In the genomic region with DNA sequence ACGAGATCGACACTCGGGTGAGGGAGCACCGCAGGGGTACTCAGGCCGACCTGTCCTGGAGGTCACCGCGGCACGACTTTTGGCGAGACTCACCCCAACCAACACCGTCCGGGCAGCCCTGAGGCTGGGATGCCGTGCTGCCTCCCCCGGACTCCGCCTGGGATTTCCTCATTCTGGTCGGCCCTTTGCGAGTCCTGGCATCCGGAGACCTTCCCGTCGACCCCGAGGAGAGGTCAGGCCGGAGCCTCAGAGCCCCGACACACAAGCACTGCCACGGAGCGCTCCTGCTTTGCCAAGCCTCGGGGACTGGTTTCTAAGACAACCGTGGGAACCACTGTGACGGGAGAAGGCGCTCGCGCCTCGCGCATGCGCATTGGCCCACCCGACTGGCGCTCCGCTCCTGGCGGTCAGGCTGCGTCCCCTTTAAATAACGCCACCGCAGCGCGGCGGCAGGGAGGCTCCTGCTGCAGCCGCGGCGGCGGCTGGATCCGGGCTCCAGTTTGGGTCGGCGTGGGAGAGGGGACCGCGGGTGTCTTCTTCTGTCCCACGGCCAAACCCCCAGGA, we compare ENCODE assay signal across 8 cellular contexts.
DNase-seq lines count a peak whose midpoint lies in the region; ATAC-seq and TF ChIP-seq lines count a peak whose summit lies in the region.
"Not testable (repeated sequence)": the region's sequence is repeated elsewhere in the genome, so short reads cannot be mapped to it uniquely, and the experiment has no call there.

No MANE protein-coding gene starts in this region.

- H3F3A ChIP-seq in neural cell (ENCODE audit: insufficient read depth, low read length, poor library complexity, severe bottlenecking), result not testable (repeated sequence)

- not testable (repeated sequence) for TF ChIP-seq RAD21 in neural cell (conservative IDR thresholded peaks at IDR 0.05)

- peaks cover 39% of the 10 kb centered on the region for H3K27me3 Mint-ChIP-seq in activated naive CD4-positive, alpha-beta T cell treated with anti-CD3 and anti-CD28 coated beads, Interleukin-2, amount 50 U/mL, for 24 hours

- H3K4me3 Mint-ChIP-seq in activated naive CD4-positive, alpha-beta T cell treated with anti-CD3 and anti-CD28 coated beads, Interleukin-2, amount 50 U/mL, for 24 hours, result peak overlapping the region; percentile 77
- peak overlapping the region; percentile 65 for H3K4me3 Mint-ChIP-seq in stimulated activated effector memory CD8-positive, alpha-beta T cell treated with anti-CD3 and anti-CD28 coated beads, Interleukin-12 subunit alpha, Interleukin-12 subunit beta, amount 100 ng/mL, for 72 hours

- H3K36me3 Mint-ChIP-seq in activated naive CD4-positive, alpha-beta T cell treated with anti-CD3 and anti-CD28 coated beads, Interleukin-2, amount 50 U/mL, for 24 hours, result not testable (repeated sequence)
- peaks cover 42% of the 10 kb centered on the region for H3K36me3 Mint-ChIP-seq in stimulated activated effector memory CD8-positive, alpha-beta T cell treated with anti-CD3 and anti-CD28 coated beads, Interleukin-12 subunit alpha, Interleukin-12 subunit beta, amount 100 ng/mL, for 72 hours

- H3K4me3 ChIP-seq in HEK293 (ENCODE audit: low read depth, low read length), result peak overlapping the region; percentile 36
- peak overlapping the region; percentile 64 for H3K4me3 ChIP-seq in neural cell (ENCODE audit: low read length)

- H3K27ac Mint-ChIP-seq in activated naive CD4-positive, alpha-beta T cell treated with anti-CD3 and anti-CD28 coated beads, Interleukin-2, amount 50 U/mL, for 24 hours, result peak overlapping the region; percentile 59
- H3K27ac Mint-ChIP-seq in stimulated activated effector memory CD8-positive, alpha-beta T cell treated with anti-CD3 and anti-CD28 coated beads, Interleukin-12 subunit alpha, Interleukin-12 subunit beta, amount 100 ng/mL, for 72 hours, result peak overlapping the region; percentile 13

- not testable (repeated sequence) for H3K27ac ChIP-seq in HEK293 (ENCODE audit: extremely low read depth, low read depth, low read length); neural cell (ENCODE audit: low read length)

- CTCF ChIA-PET in HEK293 (lab: Yijun Ruan, JAX), result not testable (repeated sequence)

- ATAC-seq in stimulated activated effector memory CD8-positive, alpha-beta T cell treated with anti-CD3 and anti-CD28 coated beads, Interleukin-12 subunit alpha, Interleukin-12 subunit beta, amount 100 ng/mL, for 72 hours, result peak; percentile 45

- not testable (repeated sequence) for H2AFZ ChIP-seq in neural cell (ENCODE audit: low read depth, low read length)

- not testable (repeated sequence) for H3K9me2 ChIP-seq in neural cell (ENCODE audit: insufficient read depth, low read length)

- peak overlapping the region; percentile 29 for H3K9ac ChIP-seq in neural cell (ENCODE audit: low read length)

- not testable (repeated sequence) for H3K79me2 ChIP-seq in neural cell (replicated peaks; ENCODE audit: insufficient read depth, low read length)

- H3K9me3 Mint-ChIP-seq in activated naive CD4-positive, alpha-beta T cell treated with anti-CD3 and anti-CD28 coated beads, Interleukin-2, amount 50 U/mL, for 24 hours; stimulated activated effector memory CD8-positive, alpha-beta T cell treated with anti-CD3 and anti-CD28 coated beads, Interleukin-12 subunit alpha, Interleukin-12 subunit beta, amount 100 ng/mL, for 72 hours: not testable (repeated sequence)

- DNase-seq in DMS153 treated with DMSO at 0.1 percent for 48 hours (lab: John Stamatoyannopoulos, UW; ENCODE audit: unreplicated experiment), result peak; percentile 85
- peak; percentile 69 for DNase-seq in NCI-H1694 (lab: John Stamatoyannopoulos, UW)
- DNase-seq in SW480 (ENCODE audit: low spot score), result peak; percentile 86
- peak; percentile 35 for DNase-seq in germinal center (ENCODE audit: low spot score)
- DNase-seq in stimulated activated effector memory CD8-positive, alpha-beta T cell treated with anti-CD3 and anti-CD28 coated beads, Interleukin-12 subunit alpha, Interleukin-12 subunit beta, amount 100 ng/mL, for 72 hours (ENCODE audit: low spot score in 2 of 2), result peak; percentile 81 to 89

- H3K36me3 ChIP-seq in HEK293 (ENCODE audit: control insufficient read depth in 2 of 2, insufficient read depth in 1 of 2, low read length in 2 of 2); neural cell (ENCODE audit: insufficient read depth, low read length): not testable (repeated sequence)

- TF ChIP-seq CTCF in HEK293 (tag by site-specific recombination; IDR thresholded peaks at IDR 0.05), result peak; percentile 18; the same call in 1 of the 2 replicates
- TF ChIP-seq CTCF in neural cell (IDR thresholded peaks at IDR 0.05; ENCODE audit: poor library complexity, severe bottlenecking), result not testable (repeated sequence)

- not testable (repeated sequence) for H3K9me3 ChIP-seq in HEK293 (ENCODE audit: control insufficient read depth, insufficient read depth, low read depth, low read length); neural cell (ENCODE audit: low read length)

- H3K4me2 ChIP-seq in neural cell (ENCODE audit: low read length), result not testable (repeated sequence)

- not testable (repeated sequence) for H3K27me3 ChIP-seq in neural cell (ENCODE audit: insufficient read depth, low read depth, low read length)

- not testable (repeated sequence) for H4K20me1 ChIP-seq in neural cell (ENCODE audit: insufficient read depth)

- not testable (repeated sequence) for H3K4me1 ChIP-seq in HEK293 (ENCODE audit: control insufficient read depth, insufficient read depth, low read length)

- peaks cover 69% of the 10 kb centered on the region for H3K4me1 Mint-ChIP-seq in activated naive CD4-positive, alpha-beta T cell treated with anti-CD3 and anti-CD28 coated beads, Interleukin-2, amount 50 U/mL, for 24 hours
- H3K4me1 Mint-ChIP-seq in stimulated activated effector memory CD8-positive, alpha-beta T cell treated with anti-CD3 and anti-CD28 coated beads, Interleukin-12 subunit alpha, Interleukin-12 subunit beta, amount 100 ng/mL, for 72 hours, result peaks cover 76% of the 10 kb centered on the region

- TF ChIP-seq EP300 in neural cell (conservative IDR thresholded peaks at IDR 0.05; ENCODE audit: poor library complexity, severe bottlenecking), result not testable (repeated sequence)

- POLR2A ChIA-PET in HEK293 (lab: Yijun Ruan, JAX), result not testable (repeated sequence)

TF ChIP-seq in HEK293, 187 proteins besides CTCF, POLR2A, EP300 and RAD21:
- TF ChIP-seq ZSCAN4 (tag by site-specific recombination; IDR thresholded peaks at IDR 0.05) (0 out of 2 replicates have a peak, but pooled peaks have one; percentile 67), ZBTB26 (tag by site-specific recombination; optimal IDR thresholded peaks at IDR 0.05) (peak; percentile 51)

TF ChIP-seq in neural cell, 6 proteins besides CTCF, POLR2A, EP300 and RAD21:
- TF ChIP-seq POLR2AphosphoS5 (IDR thresholded peaks at IDR 0.05) (peak; percentile 22), TAF1 (IDR thresholded peaks at IDR 0.05; ENCODE audit: low read depth) (peak; percentile 28)
TF ChIP-seq in neural cell: peak in this region for 2; not testable (repeated sequence) for 4.

Comparison
In these comparisons a context has a peak if more than half of its experiments do, and no peak if none do; other contexts are left out.
1. DNase-seq: peak in every context shown above with its lines; median percentile 86 in SW480; 85 in DMS153 treated with DMSO at 0.1 percent for 48 hours; 85 in stimulated activated effector memory CD8-positive, alpha-beta T cell treated with anti-CD3 and anti-CD28 coated beads, Interleukin-12 subunit alpha, Interleukin-12 subunit beta, amount 100 ng/mL, for 72 hours; 69 in NCI-H1694; 35 in germinal center.